ENCODE assay signal across 13 cellular contexts in the genomic region with DNA sequence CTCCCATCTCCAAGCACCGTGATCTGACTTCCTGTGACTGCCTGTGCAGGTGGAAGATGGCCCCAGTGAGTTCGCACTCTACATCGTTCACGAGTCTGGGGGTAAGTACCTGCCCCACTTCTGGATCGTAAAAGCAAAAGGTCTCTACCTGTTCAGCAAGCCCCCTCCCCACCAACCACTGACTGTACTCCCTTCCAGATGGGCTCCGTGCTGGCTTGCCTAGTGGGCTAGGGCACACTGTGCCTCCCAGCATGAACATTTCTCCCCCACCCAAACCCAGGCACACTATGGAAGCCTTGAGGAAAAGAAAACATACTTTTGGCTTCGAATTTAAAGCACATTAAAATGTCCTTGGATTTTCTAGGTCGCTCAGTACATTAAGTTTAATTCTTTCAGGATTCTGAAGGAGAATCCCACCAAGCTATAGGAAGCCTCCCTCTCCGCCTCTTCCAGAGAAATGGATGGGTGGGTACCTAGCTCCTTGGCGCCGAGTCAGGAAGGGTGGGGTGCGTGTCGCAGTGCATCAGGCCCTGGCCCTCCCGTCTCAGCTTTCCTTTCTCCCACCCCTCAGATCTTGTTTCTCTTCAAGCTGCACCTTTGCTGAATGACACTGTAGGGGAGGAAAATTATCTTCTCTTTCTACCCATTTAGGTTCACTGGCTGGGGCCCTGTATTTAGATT. TPM values are rescaled to one million over a fixed set of nuclear protein-coding genes. Genes with fewer than 3 reads are reported as not detected.
DNase-seq lines count a peak whose midpoint lies in the region; ATAC-seq and TF ChIP-seq lines count a peak whose summit lies in the region.
"Had no signal": no experiment of that assay in that cellular context is flagged by ENCODE, and none has a peak within 500 bp of the region (broad histone marks: within the 10 kb centered on the region; RNA-seq: fewer than 3 reads in every experiment).

No MANE protein-coding gene starts in this region.

- no TSS peak for BruUV-seq in Panc1 (replicated peaks; lab: Mats Ljungman, UMichigan)

- DNase-seq in Panc1 (ENCODE audit: low read depth, low spot score) (no peak), endodermal cell (no peak), right lobe of liver (no peak), thoracic aorta (ENCODE audit: low spot score) (no peak), GM13977 (ENCODE audit: low spot score) (no peak), MM.1S (no peak)
- DNase-seq: activated effector memory CD4-positive, alpha-beta T cell treated with anti-CD3 and anti-CD28 coated beads, Interleukin-2, amount 50 U/mL, for 16 hours; aorta; NCI-H1048; SW 1271 had no signal

- CTCF ChIA-PET in Panc1 (lab: Charles Lee), result no interaction called here

- peaks cover 6% of the 10 kb centered on the region for H3K27me3 Mint-ChIP-seq in endodermal cell (ENCODE audit: insufficient read depth)
- H3K27me3 Mint-ChIP-seq: dendritic cell treated with granulocyte-macrophage colony-stimulating factor and Interleukin-4, amounts not matched to agents 40 ng/mL and 50 ng/mL, for 4 days had no signal

- peaks cover 60% of the 10 kb centered on the region for H3K4me1 Mint-ChIP-seq in endodermal cell

- intact Hi-C loops in Panc1 (cut with micrococcal nuclease; ENCODE audit: unreplicated experiment) (no loop called here), right lobe of liver (cut with DNase I) (no loop called here)

- 65 to 68% methylated on average over 10 to 14 of the region's 14 CpGs for WGBS in endodermal cell (ENCODE audit: insufficient coverage in 1 of 2, insufficient read length in 1 of 2), 2 experiments
- WGBS in right lobe of liver (ENCODE audit: insufficient coverage, low coverage, low lambda C conversion rate, missing lambda C conversion rate), result 73% methylated on average over 10 of the region's 14 CpGs

- no peaks in the 10 kb centered on the region for H4K20me1 ChIP-seq in MM.1S (ENCODE audit: insufficient read depth, low read length)

- peak overlapping the region; percentile 19 for H3K4me3 Mint-ChIP-seq in endodermal cell
- H3K4me3 Mint-ChIP-seq: dendritic cell treated with granulocyte-macrophage colony-stimulating factor and Interleukin-4, amounts not matched to agents 40 ng/mL and 50 ng/mL, for 4 days had no signal

- H2AFZ ChIP-seq in MM.1S (ENCODE audit: low read length), result no peak overlapping the region

- in situ Hi-C loops in Panc1 (cut with HindIII; ENCODE audit: low pct_unique_long_range_greater_than_20kb, low sequenced_read_pairs), result no loop called here
- in situ Hi-C loops in GM13977 (cut with MboI; ENCODE audit: low pct_unique_long_range_greater_than_20kb, low sequenced_read_pairs, unreplicated experiment), result no loop called here

- no peak for TF ChIP-seq POLR2A in right lobe of liver (IDR thresholded peaks at IDR 0.05)

- H3K27ac ChIP-seq in Panc1 (ENCODE audit: low read length) (0 out of 2 replicates have a peak overlapping the region, but pooled peaks have one; percentile 1), endodermal cell (ENCODE audit: low read depth, low read length) (no peak overlapping the region), right lobe of liver (peak overlapping the region in 2 of 3 donors; percentile 65 to 82), thoracic aorta (peak overlapping the region; percentile 4 to 39), MM.1S (ENCODE audit: low read length) (no peak overlapping the region)
- H3K27ac ChIP-seq: VCaP had no signal

- H3K36me3 ChIP-seq in Panc1 (ENCODE audit: control insufficient read depth, insufficient read depth, low read length), result no peaks in the 10 kb centered on the region
- no peaks in the 10 kb centered on the region for H3K36me3 ChIP-seq in endodermal cell (ENCODE audit: control insufficient read depth, insufficient read depth, low read length)
- H3K36me3 ChIP-seq in right lobe of liver, result peaks cover 0 to 5% (median 0%) of the 10 kb centered on the region in 4 donors
- no peaks in the 10 kb centered on the region for H3K36me3 ChIP-seq in thoracic aorta
- peaks cover 13% of the 10 kb centered on the region for H3K36me3 ChIP-seq in MM.1S (replicated peaks; ENCODE audit: insufficient read depth, low read length)

- ATAC-seq in Panc1 (no peak), right lobe of liver (no peak), thoracic aorta (ENCODE audit: insufficient number of reproducible peaks, low FRiP score, low read depth) (no peak), GM21447 (IDR thresholded peaks at IDR 0.05; ENCODE audit: unreplicated experiment) (no peak)

- H3K9me3 ChIP-seq in Panc1 (ENCODE audit: control insufficient read depth, insufficient read depth, low read depth, low read length), result no peaks in the 10 kb centered on the region
- H3K9me3 ChIP-seq in endodermal cell (ENCODE audit: control insufficient read depth, low read length), result no peaks in the 10 kb centered on the region
- H3K9me3 ChIP-seq in right lobe of liver, result no peaks in the 10 kb centered on the region
- no peaks in the 10 kb centered on the region for H3K9me3 ChIP-seq in thoracic aorta
- no peaks in the 10 kb centered on the region for H3K9me3 ChIP-seq in MM.1S (replicated peaks; ENCODE audit: insufficient read depth, low read length)

- H3K79me2 ChIP-seq in MM.1S (ENCODE audit: low read length), result no peaks in the 10 kb centered on the region

- no peak for TF ChIP-seq CTCF in Panc1 (IDR thresholded peaks at IDR 0.05)
- TF ChIP-seq CTCF in endodermal cell (conservative IDR thresholded peaks at IDR 0.05), result no peak
- no peak for TF ChIP-seq CTCF in right lobe of liver (IDR thresholded peaks at IDR 0.05)
- TF ChIP-seq CTCF in thoracic aorta (IDR thresholded peaks at IDR 0.05), result no peak
- no peak for TF ChIP-seq CTCF in GM13977 (IDR thresholded peaks at IDR 0.05; ENCODE audit: extremely low read depth, insufficient read depth, missing control alignments)
- TF ChIP-seq CTCF in MM.1S (IDR thresholded peaks at IDR 0.05; ENCODE audit: low read length), result no peak

- POLR2A ChIA-PET in Panc1 (lab: Charles Lee), result no interaction called here

- no peak overlapping the region for H3K4me2 ChIP-seq in MM.1S (ENCODE audit: low read depth, low read length)

- H3K4me1 ChIP-seq in Panc1 (ENCODE audit: control insufficient read depth, insufficient read depth, low read length) (0 out of 2 replicates have a peak, but pooled peaks cover 5% of the 10 kb centered on the region), endodermal cell (ENCODE audit: control insufficient read depth, insufficient read depth, low read length) (peaks cover 7% of the 10 kb centered on the region), right lobe of liver (peaks cover 0 to 59% (median 29%) of the 10 kb centered on the region in 4 donors), thoracic aorta (ENCODE audit: control insufficient read depth in 1 of 2, low read depth in 2 of 2) (peaks cover 56 to 79% of the 10 kb centered on the region in 2 donors), MM.1S (ENCODE audit: low read length) (peaks cover 8% of the 10 kb centered on the region)

- H3K9me2 ChIP-seq in MM.1S (replicated peaks; ENCODE audit: insufficient read depth, low read length), result no peaks in the 10 kb centered on the region

- 0 out of 2 replicates have a peak, but pooled peaks cover 8% of the 10 kb centered on the region for H3F3A ChIP-seq in MM.1S (ENCODE audit: insufficient read depth, low read length)

- no peaks in the 10 kb centered on the region for H3K27me3 ChIP-seq in Panc1 (ENCODE audit: control insufficient read depth, insufficient read depth, low read length)
- no peaks in the 10 kb centered on the region for H3K27me3 ChIP-seq in endodermal cell (ENCODE audit: control insufficient read depth, insufficient read depth, low read length, poor library complexity, severe bottlenecking)
- no peaks in the 10 kb centered on the region for H3K27me3 ChIP-seq in right lobe of liver
- H3K27me3 ChIP-seq in thoracic aorta (replicated peaks; ENCODE audit: insufficient read depth), result no peaks in the 10 kb centered on the region
- H3K27me3 ChIP-seq in MM.1S (replicated peaks; ENCODE audit: insufficient read depth, low read length), result no peaks in the 10 kb centered on the region

- no peaks in the 10 kb centered on the region for H3K9me3 Mint-ChIP-seq in endodermal cell
- H3K9me3 Mint-ChIP-seq: dendritic cell treated with granulocyte-macrophage colony-stimulating factor and Interleukin-4, amounts not matched to agents 40 ng/mL and 50 ng/mL, for 4 days had no signal

- H3K9ac ChIP-seq in endodermal cell (ENCODE audit: extremely low read depth, low read length, poor library complexity, severe bottlenecking) (no peak overlapping the region), MM.1S (ENCODE audit: low read length) (no peak overlapping the region)

- peak overlapping the region; percentile 14 for H3K27ac Mint-ChIP-seq in endodermal cell
- H3K27ac Mint-ChIP-seq: dendritic cell treated with granulocyte-macrophage colony-stimulating factor and Interleukin-4, amounts not matched to agents 40 ng/mL and 50 ng/mL, for 4 days had no signal

- H3K4me3 ChIP-seq in Panc1 (ENCODE audit: low read depth in 2 of 2, low read length in 2 of 2) (no peak overlapping the region), endodermal cell (ENCODE audit: low read length) (no peak overlapping the region), right lobe of liver (no peak overlapping the region), thoracic aorta (no peak overlapping the region), MM.1S (ENCODE audit: low read length) (no peak overlapping the region)

- no peaks in the 10 kb centered on the region for H3K36me3 Mint-ChIP-seq in endodermal cell (ENCODE audit: low read depth)

RNA-seq across cellular contexts. Expression of gene ZNF22, which starts 11.0 kb away (rescaled TPM):
- 14.6 TPM for total RNA-seq in Panc1 (2021; ENCODE audit: unreplicated experiment)
- 7.9 TPM for polyA plus RNA-seq in Panc1 (2012; ENCODE audit: insufficient read length)
- 10 to 100 TPM; 35.5 to 42.5 TPM for total RNA-seq in endodermal cell
- polyA plus RNA-seq in endodermal cell (2013, experiment 1 of 2), result 59.3 TPM
- 54.5 TPM for polyA plus RNA-seq in endodermal cell (2013, experiment 2 of 2)
- total RNA-seq in right lobe of liver, result 10 to 100 TPM; 10.3 to 25.2 (median 12.2) TPM
- total RNA-seq in thoracic aorta, result 10 to 100 TPM; 16.6 to 20.7 TPM

RNA-seq across cellular contexts. Expression of gene DEPP1, which starts 11.2 kb away (rescaled TPM):
- total RNA-seq in Panc1 (2021; ENCODE audit: unreplicated experiment), result 16.6 TPM
- 26.2 TPM for polyA plus RNA-seq in Panc1 (2012; ENCODE audit: insufficient read length)
- 1 to 10 TPM; 1.3 to 2.6 TPM for total RNA-seq in endodermal cell
- polyA plus RNA-seq in endodermal cell (2013, experiment 1 of 2), result 0.89 TPM
- polyA plus RNA-seq in endodermal cell (2013, experiment 2 of 2), result 1.2 TPM
- 10 to 100 TPM in 5 of 6 experiments, 1 to 10 TPM in 1; 5.3 to 94.6 (median 71.5) TPM for total RNA-seq in right lobe of liver
- total RNA-seq in thoracic aorta, result 100 to 1,000 TPM; 473 to 661 TPM

RNA-seq across cellular contexts. Expression of gene RASSF4, which starts 30.2 kb away (rescaled TPM):
- 13.9 TPM for total RNA-seq in Panc1 (2021; ENCODE audit: unreplicated experiment)
- polyA plus RNA-seq in Panc1 (2012; ENCODE audit: insufficient read length), result 15.7 TPM
- total RNA-seq in endodermal cell, result 10 to 100 TPM in 1 of 2 donors, 1 to 10 TPM in 1; 5.2 to 14.1 TPM
- polyA plus RNA-seq in endodermal cell (2013, experiment 1 of 2), result 17.2 TPM
- 20.0 TPM for polyA plus RNA-seq in endodermal cell (2013, experiment 2 of 2)
- 10 to 100 TPM; 13.6 to 28.5 (median 19.6) TPM for total RNA-seq in right lobe of liver
- total RNA-seq in thoracic aorta, result 10 to 100 TPM; 48.5 to 68.5 TPM

Comparison
In these comparisons a context has a peak if more than half of its experiments do, and no peak if none do; other contexts are left out.
1. H3K27ac ChIP-seq: peak in Panc1 (single experiment), right lobe of liver (2 of 3) and thoracic aorta (2 of 2); none in endodermal cell (single experiment) and MM.1S (single experiment).
2. RNA of gene DEPP1, which starts 11.2 kb away (total RNA-seq): 473 to 661 TPM in thoracic aorta; 5.3 to 94.6 TPM in right lobe of liver, 16.6 TPM in Panc1 (single experiment) and 1.3 to 2.6 TPM in endodermal cell; every median in the first group is over 4 times any median in the second.